ENCODE assay signal across 15 cellular contexts in the genomic region with DNA sequence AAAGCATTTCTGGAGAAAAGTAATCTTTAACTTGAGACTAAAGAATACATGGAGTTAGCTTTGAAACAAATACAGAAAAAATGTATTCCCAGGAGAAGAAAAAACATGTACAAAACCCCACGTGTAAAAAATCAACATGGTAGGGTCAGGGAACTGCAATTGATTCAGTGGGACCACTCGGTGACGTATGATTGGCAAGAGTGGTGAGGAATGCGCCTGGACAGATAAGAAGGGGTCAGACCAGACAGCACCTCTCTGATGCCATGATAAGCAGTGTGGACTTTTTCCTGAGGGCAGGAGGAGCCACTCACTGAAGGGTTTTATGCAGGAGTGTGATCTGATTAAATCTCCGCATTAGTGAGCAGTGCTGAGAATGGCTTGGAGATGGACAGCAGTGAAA.
DNase-seq lines count a peak whose midpoint lies in the region; ATAC-seq, FAIRE-seq and TF ChIP-seq lines count a peak whose summit lies in the region.
"Had no signal": no experiment of that assay in that cellular context is flagged by ENCODE, and none has a peak within 500 bp of the region (broad histone marks: within the 10 kb centered on the region; RNA-seq: fewer than 3 reads in every experiment).

No MANE protein-coding gene starts in this region.

- H3K79me2 ChIP-seq in hepatocyte (no peaks in the 10 kb centered on the region), parathyroid adenoma (no peaks in the 10 kb centered on the region)

- TF ChIP-seq CTCF in WERI-Rb-1 (IDR thresholded peaks at IDR 0.05; ENCODE audit: low read depth, low read length) (no peak), hepatocyte (IDR thresholded peaks at IDR 0.05; ENCODE audit: poor library complexity) (no peak), parathyroid adenoma (IDR thresholded peaks at IDR 0.05) (no peak), body of pancreas (IDR thresholded peaks at IDR 0.05) (no peak)

- H3K9me3 ChIP-seq in WERI-Rb-1 (ENCODE audit: severe bottlenecking), result no peaks in the 10 kb centered on the region
- H3K9me3 ChIP-seq in hepatocyte (ENCODE audit: low read depth), result no peaks in the 10 kb centered on the region
- no peaks in the 10 kb centered on the region for H3K9me3 ChIP-seq in parathyroid adenoma (ENCODE audit: control insufficient read depth, low read length)
- H3K9me3 ChIP-seq in body of pancreas, result no peaks in the 10 kb centered on the region
- H3K9me3 ChIP-seq: SJSA1 had no signal

- intact Hi-C loops in body of pancreas (cut with DNase I), result no loop called here

- H4K20me1 ChIP-seq in hepatocyte (ENCODE audit: insufficient read depth, poor library complexity, severe bottlenecking), result no peaks in the 10 kb centered on the region

- no peak overlapping the region for H3K4me3 ChIP-seq in WERI-Rb-1 (ENCODE audit: low read depth, low read length)
- H3K4me3 ChIP-seq in hepatocyte, result no peak overlapping the region
- no peak overlapping the region for H3K4me3 ChIP-seq in parathyroid adenoma (ENCODE audit: low read depth, low read length)
- H3K4me3 ChIP-seq in body of pancreas, result no peak overlapping the region
- H3K4me3 ChIP-seq: SJSA1 had no signal

- DNase-seq in NCI-H82 (lab: John Stamatoyannopoulos, UW), result peak; percentile 84
- DNase-seq in WERI-Rb-1, result peak; percentile 20
- DNase-seq in hepatocyte (ENCODE audit: low spot score), result peak; percentile 44
- DNase-seq in mesenteric fat pad (ENCODE audit: low spot score), result no peak
- DNase-seq in activated CD4-positive, alpha-beta T cell treated with anti-CD3 and anti-CD28 coated beads, Interleukin-2, amount 50 U/mL, for 4 hours, result no peak
- no peak for DNase-seq in GM12892 (ENCODE audit: insufficient read length)
- DNase-seq in body of pancreas, result no peak
- DNase-seq: H7, NCI-H187, NCI-H526 treated with DMSO at 0.1 percent for 48 hours, OCI-M1 had no signal

- H3K4me2 ChIP-seq in hepatocyte, result peak overlapping the region; percentile 15
- H3K4me2 ChIP-seq in parathyroid adenoma (ENCODE audit: low read length), result no peak overlapping the region

- 26% methylated on average over 5 of the region's 5 CpGs for WGBS in hepatocyte (ENCODE audit: low lambda C conversion rate, missing lambda C conversion rate)
- 48 to 53% methylated on average over 5 of the region's 5 CpGs for WGBS in body of pancreas, 2 donors

- H3K27me3 ChIP-seq in WERI-Rb-1 (ENCODE audit: insufficient read depth, low read depth, severe bottlenecking), result no peaks in the 10 kb centered on the region
- no peaks in the 10 kb centered on the region for H3K27me3 ChIP-seq in hepatocyte
- no peaks in the 10 kb centered on the region for H3K27me3 ChIP-seq in parathyroid adenoma (ENCODE audit: control insufficient read depth, insufficient read depth, low read length)
- H3K27me3 ChIP-seq in body of pancreas, result no peaks in the 10 kb centered on the region
- H3K27me3 ChIP-seq: SJSA1 had no signal

- TF ChIP-seq POLR2A in GM12892 (IDR thresholded peaks at IDR 0.05; ENCODE audit: low read depth, low read length) (no peak), body of pancreas (IDR thresholded peaks at IDR 0.05) (no peak)

- no peak for ATAC-seq in body of pancreas

- H3K27ac ChIP-seq in WERI-Rb-1 (no peak overlapping the region), hepatocyte (peak overlapping the region; percentile 94), parathyroid adenoma (peak overlapping the region; percentile 81), body of pancreas (no peak overlapping the region)
- H3K27ac ChIP-seq: C4-2B, SJSA1 had no signal

- no peak overlapping the region for H2AFZ ChIP-seq in hepatocyte
- peak overlapping the region; percentile 33 for H2AFZ ChIP-seq in parathyroid adenoma

- H3K4me1 ChIP-seq in hepatocyte (ENCODE audit: insufficient read depth), result peaks cover 28% of the 10 kb centered on the region
- H3K4me1 ChIP-seq in parathyroid adenoma, result peaks cover 10% of the 10 kb centered on the region
- no peaks in the 10 kb centered on the region for H3K4me1 ChIP-seq in body of pancreas
- H3K4me1 ChIP-seq: SJSA1 had no signal

- H3K9ac ChIP-seq in parathyroid adenoma, result no peak overlapping the region

- H3K36me3 ChIP-seq in WERI-Rb-1, result no peaks in the 10 kb centered on the region
- no peaks in the 10 kb centered on the region for H3K36me3 ChIP-seq in hepatocyte (replicated peaks; ENCODE audit: insufficient read depth, low read depth)
- H3K36me3 ChIP-seq in parathyroid adenoma (ENCODE audit: control insufficient read depth, insufficient read depth, low read length), result no peaks in the 10 kb centered on the region
- H3K36me3 ChIP-seq in body of pancreas (replicated peaks in 1 of 2; ENCODE audit: insufficient read depth in 1 of 2, low read depth in 2 of 2), result no peaks in the 10 kb centered on the region
- H3K36me3 ChIP-seq: SJSA1 had no signal

- no peak for FAIRE-seq in GM12892 (lab: Jason Lieb, UNC)
- FAIRE-seq: GM19239 had no signal

- no peaks in the 10 kb centered on the region for H3K9me2 ChIP-seq in hepatocyte (replicated peaks; ENCODE audit: insufficient read depth)

Comparison
In these comparisons a context has a peak if more than half of its experiments do, and no peak if none do; other contexts are left out.
1. DNase-seq: peak in NCI-H82 (single experiment), WERI-Rb-1 (single experiment) and hepatocyte (single experiment); none in mesenteric fat pad (single experiment), activated CD4-positive, alpha-beta T cell treated with anti-CD3 and anti-CD28 coated beads, Interleukin-2, amount 50 U/mL, for 4 hours (0 of 2), GM12892 (single experiment) and body of pancreas (0 of 4).
2. H3K27ac ChIP-seq: peak in hepatocyte (single experiment) and parathyroid adenoma (single experiment); none in WERI-Rb-1 (single experiment) and body of pancreas (0 of 4).